In the genomic region with DNA sequence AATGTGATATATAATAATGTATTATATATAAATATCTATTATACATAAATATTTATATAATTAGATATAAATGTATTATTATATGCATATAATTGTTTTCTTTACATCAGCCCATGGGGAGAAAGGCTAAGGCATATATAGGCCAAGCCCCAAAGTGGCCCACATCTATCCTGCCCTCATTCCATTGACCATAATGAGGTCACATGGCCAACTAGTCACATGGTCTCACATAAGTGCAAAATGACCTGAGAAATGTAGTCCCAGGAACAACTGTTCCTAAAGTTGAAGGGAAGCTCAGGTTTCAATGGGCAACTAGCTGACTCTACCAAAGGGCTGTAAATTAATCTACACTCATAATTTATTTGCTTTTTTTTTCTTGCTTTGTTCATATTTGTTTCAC, we compare ENCODE assay signal across 32 cellular contexts. TPM values are rescaled to one million over a fixed set of nuclear protein-coding genes. Genes with fewer than 3 reads are reported as not detected.
"Had no signal": no experiment of that assay in that cellular context is flagged by ENCODE, and none has a peak within 500 bp of the region (broad histone marks: within the 10 kb centered on the region; RNA-seq: fewer than 3 reads in every experiment).

No MANE protein-coding gene starts in this region.

- H3K27ac ChIP-seq: ascending aorta, cardiac muscle cell, coronary artery, dorsolateral prefrontal cortex, pancreas, prostate gland, skin epidermis, suprapubic skin, tibial artery, VCaP had no signal

- H3K4me1 ChIP-seq: ascending aorta, pancreas, prostate gland, suprapubic skin, tibial artery had no signal

- H3K4me3 Mint-ChIP-seq: activated CD4-positive, alpha-beta memory T cell treated with anti-CD3 and anti-CD28 coated beads, Interleukin-2, amount 10 ng/mL, durations not matched to agents 7 days and 5 days; activated naive CD4-positive, alpha-beta T cell treated with anti-CD3 and anti-CD28 coated beads, Interleukin-2, amount 10 ng/mL, durations not matched to agents 7 days and 5 days; activated naive CD8-positive, alpha-beta T cell treated with anti-CD3 and anti-CD28 coated beads, Interleukin-2, amount 10 ng/mL, durations not matched to agents 7 days and 5 days; activated T-cell treated with anti-CD3 and anti-CD28 coated beads, Interleukin-2, amount 50 U/mL, for 24 hours; brain; naive thymus-derived CD4-positive, alpha-beta T cell; stimulated activated memory B cell treated with anti-CD40 and anti-IgM and Interleukin-4, amounts not matched to agents 10 μg/mL and 1 μg/mL and 100 μg/mL, for 72 hours had no signal

- H3K4me3 ChIP-seq: ascending aorta, cardiac muscle cell, coronary artery, dorsolateral prefrontal cortex, pancreas, prostate gland, skin epidermis, suprapubic skin, tibial artery had no signal

- ATAC-seq: activated CD4-positive, CD25-positive, alpha-beta regulatory T cell treated with anti-CD3 and anti-CD28 coated beads, Interleukin-2, amount 50 U/mL, for 24 hours; left ventricle myocardium superior; naive thymus-derived CD4-positive, alpha-beta T cell; pancreas; sciatic nerve; stimulated activated memory B cell treated with anti-CD40 and anti-IgM and Interleukin-4, amounts not matched to agents 10 μg/mL and 1 μg/mL and 100 μg/mL, for 72 hours had no signal

- H3K9me3 ChIP-seq: ascending aorta, pancreas, prostate gland had no signal

- H3K27ac Mint-ChIP-seq: activated CD4-positive, alpha-beta memory T cell treated with anti-CD3 and anti-CD28 coated beads, Interleukin-2, amount 10 ng/mL, durations not matched to agents 7 days and 5 days; activated naive CD4-positive, alpha-beta T cell treated with anti-CD3 and anti-CD28 coated beads, Interleukin-2, amount 10 ng/mL, durations not matched to agents 7 days and 5 days; activated naive CD8-positive, alpha-beta T cell treated with anti-CD3 and anti-CD28 coated beads, Interleukin-2, amount 10 ng/mL, durations not matched to agents 7 days and 5 days; activated T-cell treated with anti-CD3 and anti-CD28 coated beads, Interleukin-2, amount 50 U/mL, for 24 hours; brain; naive thymus-derived CD4-positive, alpha-beta T cell; stimulated activated memory B cell treated with anti-CD40 and anti-IgM and Interleukin-4, amounts not matched to agents 10 μg/mL and 1 μg/mL and 100 μg/mL, for 72 hours had no signal

- FAIRE-seq: islet of Langerhans had no signal

- H3K4me1 Mint-ChIP-seq: activated CD4-positive, alpha-beta memory T cell treated with anti-CD3 and anti-CD28 coated beads, Interleukin-2, amount 10 ng/mL, durations not matched to agents 7 days and 5 days; activated naive CD4-positive, alpha-beta T cell treated with anti-CD3 and anti-CD28 coated beads, Interleukin-2, amount 10 ng/mL, durations not matched to agents 7 days and 5 days; activated naive CD8-positive, alpha-beta T cell treated with anti-CD3 and anti-CD28 coated beads, Interleukin-2, amount 10 ng/mL, durations not matched to agents 7 days and 5 days; brain; stimulated activated memory B cell treated with anti-CD40 and anti-IgM and Interleukin-4, amounts not matched to agents 10 μg/mL and 1 μg/mL and 100 μg/mL, for 72 hours had no signal

- DNase-seq: activated CD4-positive, alpha-beta memory T cell treated with anti-CD3 and anti-CD28 coated beads, Interleukin-2, amount 10 ng/mL, durations not matched to agents 7 days and 5 days; activated CD4-positive, alpha-beta T cell treated with anti-CD3 and anti-CD28 coated beads for 48 hours; activated CD8-positive, alpha-beta memory T cell treated with anti-CD3 and anti-CD28 coated beads, Interleukin-2, amount 50 U/mL, for 48 hours; activated gamma-delta T cell; activated naive CD4-positive, alpha-beta T cell treated with anti-CD3 and anti-CD28 coated beads, Interleukin-2, amount 10 ng/mL, durations not matched to agents 7 days and 5 days; activated naive CD8-positive, alpha-beta T cell treated with anti-CD3 and anti-CD28 coated beads, Interleukin-2, amount 10 ng/mL, durations not matched to agents 7 days and 5 days; activated T-cell treated with anti-CD3 and anti-CD28 coated beads, Interleukin-2, amount 50 U/mL, for 24 hours; dorsolateral prefrontal cortex; effector memory CD4-positive, alpha-beta T cell; left ventricle myocardium superior; naive thymus-derived CD4-positive, alpha-beta T cell; pancreas; retina; stimulated activated CD4-positive, alpha-beta T cell treated with anti-CD3 and anti-CD28 coated beads, Interleukin-12 subunit alpha, Interleukin-12 subunit beta, amount 100 ng/mL, for 4 hours; stimulated activated CD4-positive, alpha-beta T cell treated with anti-CD3 and anti-CD28 coated beads, Interleukin-4, amount 100 ng/mL, for 4 hours; stimulated activated CD8-positive, alpha-beta memory T cell treated with anti-CD3 and anti-CD28 coated beads, Interleukin-4, amount 100 ng/mL, for 48 hours; T-helper 9 cell; tibial artery had no signal

RNA-seq across cellular contexts. Expression of a gene that starts 14.5 kb away (rescaled TPM):
- polyA plus RNA-seq: cardiac muscle cell; naive thymus-derived CD4-positive, alpha-beta T cell; neural cell; pancreas; urinary bladder had no signal
